21 cellular contexts compared by ENCODE assay signal in the genomic region with DNA sequence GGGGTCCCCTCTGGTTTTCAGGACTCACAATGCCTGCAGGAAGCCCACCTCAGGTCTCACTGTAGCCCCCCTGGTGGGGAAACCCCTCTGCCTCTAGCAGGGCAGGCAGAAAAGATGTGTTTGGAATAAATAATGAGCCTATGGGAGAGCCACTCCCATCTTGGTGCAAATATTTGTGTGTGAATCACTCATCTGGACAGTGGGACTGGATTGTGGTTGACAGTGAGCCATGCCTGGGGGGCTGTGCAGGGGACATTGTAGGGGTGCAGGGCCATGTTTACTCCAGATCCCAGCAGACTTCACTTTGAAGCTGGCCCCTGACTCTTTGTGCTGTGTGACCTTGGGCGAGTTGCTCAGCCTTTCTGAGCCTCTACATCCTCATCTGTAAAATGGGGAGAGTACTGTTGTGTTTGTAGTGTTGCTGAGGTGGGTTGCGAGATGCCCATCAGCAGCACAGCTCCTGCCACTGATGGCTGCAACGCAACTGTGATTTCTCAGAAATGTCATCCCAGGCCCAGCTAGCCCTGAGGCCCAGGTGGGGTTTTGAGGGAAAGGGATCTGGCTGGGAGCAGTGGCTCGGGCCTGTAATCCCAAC. TPM values are rescaled to one million over a fixed set of nuclear protein-coding genes. Genes with fewer than 3 reads are reported as not detected.
DNase-seq lines count a peak whose midpoint lies in the region; ATAC-seq and TF ChIP-seq lines count a peak whose summit lies in the region.
"Had no signal": no experiment of that assay in that cellular context is flagged by ENCODE, and none has a peak within 500 bp of the region (broad histone marks: within the 10 kb centered on the region; RNA-seq: fewer than 3 reads in every experiment).

No MANE protein-coding gene starts in this region.

- H3K36me3 ChIP-seq in MG63, result no peaks in the 10 kb centered on the region; the same call in 1 of the 2 replicates
- H3K36me3 ChIP-seq: tibial artery had no signal

- no peak overlapping the region for H3K4me3 ChIP-seq in MG63
- H3K4me3 ChIP-seq: tibial artery had no signal

- H3K9me3 Mint-ChIP-seq in memory B cell, result no peaks in the 10 kb centered on the region
- H3K9me3 Mint-ChIP-seq: activated CD4-positive, alpha-beta T cell treated with anti-CD3 and anti-CD28 coated beads, Interleukin-2, amount 10 ng/mL, durations not matched to agents 24 days and 14 days; effector memory CD8-positive, alpha-beta T cell; nephron; stimulated activated naive B cell treated with anti-CD40 and anti-IgM and Interleukin-4, amounts not matched to agents 10 μg/mL and 1 μg/mL and 100 μg/mL, for 72 hours had no signal

- peaks cover 20% of the 10 kb centered on the region for H3K27me3 Mint-ChIP-seq in memory B cell
- H3K27me3 Mint-ChIP-seq: activated CD4-positive, alpha-beta T cell treated with anti-CD3 and anti-CD28 coated beads, Interleukin-2, amount 10 ng/mL, durations not matched to agents 24 days and 14 days had no signal

- no peak overlapping the region for H3K27ac Mint-ChIP-seq in memory B cell
- H3K27ac Mint-ChIP-seq: activated CD4-positive, alpha-beta T cell treated with anti-CD3 and anti-CD28 coated beads, Interleukin-2, amount 10 ng/mL, durations not matched to agents 24 days and 14 days; stimulated activated naive B cell treated with anti-CD40 and anti-IgM and Interleukin-4, amounts not matched to agents 10 μg/mL and 1 μg/mL and 100 μg/mL, for 72 hours had no signal

- no peaks in the 10 kb centered on the region for H3K27me3 ChIP-seq in MG63
- H3K27me3 ChIP-seq: tibial artery had no signal

- peak overlapping the region; percentile 100 for H3K27ac ChIP-seq in RWPE1
- H3K27ac ChIP-seq: tibial artery had no signal

- no peak for ATAC-seq in memory B cell (ENCODE audit: low read depth)
- no peak for ATAC-seq in HG03571 (IDR thresholded peaks at IDR 0.05; ENCODE audit: unreplicated experiment)
- ATAC-seq: effector memory CD8-positive, alpha-beta T cell; Panc1; stimulated activated naive B cell treated with anti-CD40 and anti-IgM and Interleukin-4, amounts not matched to agents 10 μg/mL and 1 μg/mL and 100 μg/mL, for 72 hours had no signal

- peak overlapping the region; percentile 21 for H3K4me3 Mint-ChIP-seq in memory B cell
- H3K4me3 Mint-ChIP-seq: activated CD4-positive, alpha-beta T cell treated with anti-CD3 and anti-CD28 coated beads, Interleukin-2, amount 10 ng/mL, durations not matched to agents 24 days and 14 days; effector memory CD8-positive, alpha-beta T cell; nephron; stimulated activated naive B cell treated with anti-CD40 and anti-IgM and Interleukin-4, amounts not matched to agents 10 μg/mL and 1 μg/mL and 100 μg/mL, for 72 hours had no signal

- CTCF ChIA-PET in RWPE1 (lab: Yijun Ruan, JAX), result interaction anchor here (0.6 kb wide), 3 partner anchors 8 to 22 kb away, joined by 3 to 4 read pairs (median 4); no protein-coding TSS in a partner anchor

- H3K36me3 Mint-ChIP-seq in memory B cell, result no peaks in the 10 kb centered on the region
- H3K36me3 Mint-ChIP-seq: stimulated activated naive B cell treated with anti-CD40 and anti-IgM and Interleukin-4, amounts not matched to agents 10 μg/mL and 1 μg/mL and 100 μg/mL, for 72 hours had no signal

- peak; percentile 55 for DNase-seq in A172 (ENCODE audit: low spot score)
- DNase-seq in EL, result peak; percentile 48
- no peak for DNase-seq in RWPE1 (ENCODE audit: low spot score)
- no peak for DNase-seq in memory B cell (ENCODE audit: low spot score in 2 of 2)
- DNase-seq in central memory CD4-positive, alpha-beta T cell, result no peak
- DNase-seq in NCI-H1417 (lab: John Stamatoyannopoulos, UW), result no peak
- DNase-seq in MG63, result no peak
- DNase-seq: activated CD4-positive, alpha-beta T cell treated with anti-CD3 and anti-CD28 coated beads, Interleukin-2, amount 10 ng/mL, durations not matched to agents 24 days and 14 days; activated CD8-positive, alpha-beta memory T cell treated with anti-CD3 and anti-CD28 coated beads, Interleukin-2, amount 50 U/mL, for 4 hours; activated gamma-delta T cell; amygdala; cerebellar nuclear complex; effector memory CD8-positive, alpha-beta T cell; hypothalamus; kidney; NCI-H1436 treated with DMSO at 0.1 percent for 48 hours; stimulated activated naive B cell treated with anti-CD40 and anti-IgM and Interleukin-4, amounts not matched to agents 10 μg/mL and 1 μg/mL and 100 μg/mL, for 72 hours; tibial artery had no signal

- no peak for TF ChIP-seq CTCF in RWPE1 (conservative IDR thresholded peaks at IDR 0.05; ENCODE audit: low read depth)

- no peaks in the 10 kb centered on the region for H3K9me3 ChIP-seq in MG63
- H3K9me3 ChIP-seq: tibial artery had no signal

- peaks cover 17% of the 10 kb centered on the region for H3K4me1 Mint-ChIP-seq in memory B cell
- H3K4me1 Mint-ChIP-seq: activated CD4-positive, alpha-beta T cell treated with anti-CD3 and anti-CD28 coated beads, Interleukin-2, amount 10 ng/mL, durations not matched to agents 24 days and 14 days had no signal

- POLR2A ChIA-PET in RWPE1 (lab: Yijun Ruan, JAX; ENCODE audit: low non-redundant PET), result no interaction called here

RNA-seq across cellular contexts. Expression of gene GTF2IRD1, which starts 20.7 kb away (rescaled TPM):
- total RNA-seq in A172 (2014; rRNA removed; shearing (Covaris generic)), result 25.2 and 54.7 TPM in 2 replicates
- 9.9 and 12.5 TPM in 2 replicates for total RNA-seq in MG63 (2014; rRNA removed; shearing (Covaris generic); ENCODE audit: low replicate concordance)

Comparison
In these comparisons a context has a peak if more than half of its experiments do, and no peak if none do; other contexts are left out.
1. DNase-seq: peak in A172 (single experiment) and EL (single experiment); none in RWPE1 (single experiment), memory B cell (0 of 2), central memory CD4-positive, alpha-beta T cell (single experiment), NCI-H1417 (0 of 3) and MG63 (single experiment).